In genomic region chr20:2521369-2522305, GRCh38 we compare ENCODE assay signal across 8 cellular contexts. TPM values are rescaled to one million over a fixed set of nuclear protein-coding genes. Genes with fewer than 3 reads are reported as not detected.
DNase-seq lines count a peak whose midpoint lies in the region; ATAC-seq, FAIRE-seq and TF ChIP-seq lines count a peak whose summit lies in the region.

No MANE protein-coding gene starts in this region.

- no peak for FAIRE-seq in kidney (lab: Jason Lieb, UNC)

- H3K4me1 ChIP-seq in body of pancreas (peaks cover 16% of the 10 kb centered on the region), kidney (ENCODE audit: control insufficient read depth in 1 of 2, insufficient read depth in 1 of 2, low read depth in 1 of 2, low read length in 2 of 2) (peaks cover 0 to 2% of the 10 kb centered on the region in 2 donors)

- CTCF ChIA-PET in T-cell (lab: Charles Lee) = interaction anchor here (0.6 to 3.5 kb wide), 13 partner anchors 8 to 480 kb away, joined by 3 to 31 read pairs (median 4); partner anchors contain the start of genes SNRPB (in 1 of the 2) and ZNF343 (in 1 of the 2)

- WGBS in body of pancreas, 2 donors = 12 to 13% methylated on average over 10 of the region's 10 CpGs

- intact Hi-C loops in body of pancreas (cut with DNase I) (loop anchor here (10.0 kb wide), 1 partner anchor 123 kb away; no protein-coding TSS in a partner anchor), kidney (cut with DNase I) (no loop called here)

- ATAC-seq in T-cell (replicated peaks in 1 of 4) = no peak
- ATAC-seq in body of pancreas = no peak
- ATAC-seq in GM18502 (IDR thresholded peaks at IDR 0.05; ENCODE audit: poor library complexity, unreplicated experiment) = no peak

- H3K4me1 Mint-ChIP-seq in HFFc6 (ENCODE audit: low read depth) = peaks cover 27% of the 10 kb centered on the region
- H3K4me1 Mint-ChIP-seq in T-cell = peaks cover 11 to 19% (median 16%) of the 10 kb centered on the region in 3 donors

- H3K27me3 Mint-ChIP-seq in HFFc6 (ENCODE audit: insufficient read depth) = peaks cover 4% of the 10 kb centered on the region
- peaks cover 4 to 5% of the 10 kb centered on the region in 2 donors for H3K27me3 Mint-ChIP-seq in T-cell

- H3K4me3 ChIP-seq in body of pancreas (no peak overlapping the region), kidney (ENCODE audit: low read length in 2 of 2) (no peak overlapping the region)

- no peaks in the 10 kb centered on the region for H3K9me3 ChIP-seq in body of pancreas
- H3K9me3 ChIP-seq in kidney (ENCODE audit: control insufficient read depth in 1 of 2, low read length in 2 of 2) = no peaks in the 10 kb centered on the region

- no peaks in the 10 kb centered on the region for H3K36me3 ChIP-seq in body of pancreas (replicated peaks in 1 of 2; ENCODE audit: insufficient read depth in 1 of 2, low read depth in 2 of 2)
- H3K36me3 ChIP-seq in kidney (ENCODE audit: control insufficient read depth in 1 of 2, insufficient read depth in 2 of 2, low read length in 2 of 2) = no peaks in the 10 kb centered on the region

- H3K27ac Mint-ChIP-seq in HFFc6 (0 out of 2 replicates have a peak overlapping the region, but pooled peaks have one; percentile 12), T-cell (no peak overlapping the region)

- no peak overlapping the region for H3K9ac ChIP-seq in kidney (ENCODE audit: low read length in 2 of 2)

- TF ChIP-seq CTCF in HFFc6 (IDR thresholded peaks at IDR 0.05) (peak; percentile 91), body of pancreas (IDR thresholded peaks at IDR 0.05) (peak; percentile 59 to 94 (median 67)), kidney (IDR thresholded peaks at IDR 0.05; ENCODE audit: borderline replicate concordance, extremely low read depth, insufficient read depth) (peak; percentile 55)

- no peak overlapping the region for H3K27ac ChIP-seq in body of pancreas
- no peak overlapping the region for H3K27ac ChIP-seq in kidney (ENCODE audit: low read depth in 2 of 2, low read length in 2 of 2)

- peak overlapping the region; percentile 30; the same call in 1 of the 2 replicates for H3K4me3 Mint-ChIP-seq in HFFc6
- no peak overlapping the region for H3K4me3 Mint-ChIP-seq in T-cell

- no peaks in the 10 kb centered on the region for H3K27me3 ChIP-seq in body of pancreas

- no peaks in the 10 kb centered on the region for H3K36me3 Mint-ChIP-seq in HFFc6 (ENCODE audit: low read depth)
- no peaks in the 10 kb centered on the region for H3K36me3 Mint-ChIP-seq in T-cell

- H3K9me3 Mint-ChIP-seq in HFFc6 (no peaks in the 10 kb centered on the region), T-cell (no peaks in the 10 kb centered on the region)

- DNase-seq in COLO668 (lab: John Stamatoyannopoulos, UW; ENCODE audit: unreplicated experiment) = peak; percentile 37
- DNase-seq in HFFc6 = no peak
- DNase-seq in T-cell = peak in 25 of 34 experiments; percentile 15 to 51 (median 33)
- peak; percentile 22 to 61 (median 39) for DNase-seq in body of pancreas
- no peak for DNase-seq in kidney
- DNase-seq in stimulated activated CD8-positive, alpha-beta memory T cell treated with anti-CD3 and anti-CD28 coated beads, Interleukin-12 subunit alpha, Interleukin-12 subunit beta, amount 100 ng/mL, for 1 hour (ENCODE audit: low read depth) = peak; percentile 37
- DNase-seq in islet precursor cell = no peak

- TF ChIP-seq POLR2A in body of pancreas (IDR thresholded peaks at IDR 0.05) = no peak

- POLR2A ChIA-PET in T-cell (lab: Charles Lee) = interaction anchor here in 1 of 2 donors (0.7 kb wide), 1 partner anchor 24 kb away, joined by 3 read pairs; no protein-coding TSS in a partner anchor

RNA-seq across cellular contexts. Expression of gene ZNF343, which starts 12.9 kb away (rescaled TPM):
- 1 to 10 TPM; 6.4 to 9.4 (median 8.8) TPM for total RNA-seq in HFFc6 (2021; fragmentation: NEBNext Ultra II Directional; extraction: Animal tissue kit (Norgen Biotek cat#: 25700))
- total RNA-seq in T-cell = 10 to 100 TPM in 4 of 5 donors, 1 to 10 TPM in 1; 7.6 to 14.2 (median 10.9) TPM
- total RNA-seq in body of pancreas = 1 to 10 TPM; 6.7 to 6.9 TPM
- total RNA-seq in kidney = 12.1 TPM
- 7.9 TPM for polyA plus RNA-seq in kidney (ENCODE audit: insufficient read depth, low read depth, low replicate concordance)

RNA-seq across cellular contexts. Expression of gene TMC2, which starts 14.7 kb away (rescaled TPM):
- not detected for total RNA-seq in HFFc6 (2021; fragmentation: NEBNext Ultra II Directional; extraction: Animal tissue kit (Norgen Biotek cat#: 25700))
- total RNA-seq in T-cell = not detected
- under 1 TPM in 1 of 2 donors, not detected in 1; 0.26 TPM for total RNA-seq in body of pancreas
- total RNA-seq in kidney = not detected
- polyA plus RNA-seq in kidney (ENCODE audit: insufficient read depth, low read depth, low replicate concordance) = not detected

RNA-seq across cellular contexts. Expression of gene SNRPB, which starts 51.0 kb away (rescaled TPM):
- 100 to 1,000 TPM; 155 to 240 (median 208) TPM for total RNA-seq in HFFc6 (2021; fragmentation: NEBNext Ultra II Directional; extraction: Animal tissue kit (Norgen Biotek cat#: 25700))
- total RNA-seq in T-cell (100 to 1,000 TPM; 120 to 139 (median 128) TPM), body of pancreas (10 to 100 TPM; 53.1 to 61.0 TPM), kidney (118 TPM)
- 144 TPM for polyA plus RNA-seq in kidney (ENCODE audit: insufficient read depth, low read depth, low replicate concordance)

Comparison
In these comparisons a context has a peak if more than half of its experiments do, and no peak if none do; other contexts are left out.
1. DNase-seq: peak in COLO668 (single experiment), T-cell (25 of 34), body of pancreas (4 of 4) and stimulated activated CD8-positive, alpha-beta memory T cell treated with anti-CD3 and anti-CD28 coated beads, Interleukin-12 subunit alpha, Interleukin-12 subunit beta, amount 100 ng/mL, for 1 hour (single experiment); none in HFFc6 (single experiment), kidney (single experiment) and islet precursor cell (single experiment).
2. Peak in every context shown above with its lines, with median percentiles within 50 percentile points of each other: CTCF ChIP-seq.